In the genomic region with DNA sequence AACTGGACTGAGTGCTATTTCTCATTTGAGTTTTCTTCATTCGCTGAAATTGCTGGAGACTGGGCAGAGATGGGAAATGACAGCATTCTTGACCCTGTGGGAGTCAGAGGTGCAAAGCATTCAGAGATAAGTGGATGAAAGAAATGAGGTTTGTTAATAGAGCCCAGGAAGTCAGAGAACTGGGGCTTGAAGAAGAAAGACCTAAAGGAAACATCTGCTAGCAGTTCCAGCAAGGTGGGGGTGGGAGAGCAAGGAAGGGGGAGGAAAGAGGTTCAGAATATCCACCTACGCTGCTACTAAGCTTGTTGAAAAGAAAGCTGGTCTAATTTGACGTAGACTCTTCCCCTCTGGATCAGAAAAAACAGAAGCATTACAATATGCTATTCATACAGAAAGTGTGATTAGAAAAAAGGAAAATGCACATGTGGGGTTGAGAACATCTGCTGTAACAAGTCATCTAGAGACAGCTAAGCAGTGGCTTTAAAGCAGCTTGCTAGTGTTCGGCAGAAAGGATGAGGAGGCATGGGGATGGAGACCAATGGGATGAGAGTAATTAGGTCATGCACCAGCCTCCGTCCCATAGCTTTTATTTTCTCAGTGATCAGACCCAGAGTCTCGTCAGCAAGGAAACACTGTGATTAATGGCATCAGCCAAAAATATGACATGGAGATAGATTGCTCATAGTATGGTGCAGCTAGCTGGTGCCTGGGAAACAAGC, we compare ENCODE assay signal across 8 cellular contexts. TPM values are rescaled to one million over a fixed set of nuclear protein-coding genes. Genes with fewer than 3 reads are reported as not detected.
DNase-seq lines count a peak whose midpoint lies in the region; ATAC-seq and TF ChIP-seq lines count a peak whose summit lies in the region.

No MANE protein-coding gene starts in this region.

- no peak for TF ChIP-seq CTCF in epithelial cell of esophagus (IDR thresholded peaks at IDR 0.05; ENCODE audit: insufficient read depth, low read depth, low read length, missing control alignments)
- no peak for TF ChIP-seq CTCF in transverse colon (IDR thresholded peaks at IDR 0.05)

- no peaks in the 10 kb centered on the region for H3K27me3 ChIP-seq in transverse colon

- DNase-seq in NCI-H2227 (lab: John Stamatoyannopoulos, UW; ENCODE audit: unreplicated experiment) (peak; percentile 73), epithelial cell of esophagus (ENCODE audit: low read depth) (peak; percentile 4), transverse colon (no peak), SHP77 treated with DMSO at 0.1 percent for 48 hours (lab: John Stamatoyannopoulos, UW) (no peak), NCI-H748 (lab: John Stamatoyannopoulos, UW; ENCODE audit: unreplicated experiment) (no peak)
- DNase-seq in stimulated activated effector memory CD8-positive, alpha-beta T cell treated with anti-CD3 and anti-CD28 coated beads, Interleukin-12 subunit alpha, Interleukin-12 subunit beta, amount 100 ng/mL, for 72 hours (ENCODE audit: low spot score in 2 of 2) = peak in 1 of 2 donors; percentile 79

- H3K27ac Mint-ChIP-seq in stimulated activated effector memory CD8-positive, alpha-beta T cell treated with anti-CD3 and anti-CD28 coated beads, Interleukin-12 subunit alpha, Interleukin-12 subunit beta, amount 100 ng/mL, for 72 hours = peak overlapping the region; percentile 75

- no peaks in the 10 kb centered on the region for H3K9me3 ChIP-seq in transverse colon

- 69 to 81% methylated on average over 6 of the region's 6 CpGs for WGBS in transverse colon (ENCODE audit: low coverage in 1 of 2), 2 donors

- peaks cover 0 to 7% (median under 1%) of the 10 kb centered on the region in 4 donors for H3K36me3 ChIP-seq in transverse colon

- TF ChIP-seq EP300 in transverse colon (IDR thresholded peaks at IDR 0.05; ENCODE audit: low read depth) = no peak

- intact Hi-C loops in transverse colon (cut with DNase I; ENCODE audit: low total_unique reads) = no loop called here

- H3K4me1 ChIP-seq in transverse colon = peaks cover 0 to 20% (median 0%) of the 10 kb centered on the region in 4 donors

- H3K36me3 Mint-ChIP-seq in stimulated activated effector memory CD8-positive, alpha-beta T cell treated with anti-CD3 and anti-CD28 coated beads, Interleukin-12 subunit alpha, Interleukin-12 subunit beta, amount 100 ng/mL, for 72 hours = peaks cover 53% of the 10 kb centered on the region

- H3K4me3 ChIP-seq in epithelial cell of esophagus (ENCODE audit: low read length) = no peak overlapping the region
- H3K4me3 ChIP-seq in transverse colon = no peak overlapping the region

- H3K9me3 Mint-ChIP-seq in stimulated activated effector memory CD8-positive, alpha-beta T cell treated with anti-CD3 and anti-CD28 coated beads, Interleukin-12 subunit alpha, Interleukin-12 subunit beta, amount 100 ng/mL, for 72 hours = no peaks in the 10 kb centered on the region

- peak overlapping the region; percentile 47 for H3K4me3 Mint-ChIP-seq in stimulated activated effector memory CD8-positive, alpha-beta T cell treated with anti-CD3 and anti-CD28 coated beads, Interleukin-12 subunit alpha, Interleukin-12 subunit beta, amount 100 ng/mL, for 72 hours

- peaks cover 49% of the 10 kb centered on the region for H3K4me1 Mint-ChIP-seq in stimulated activated effector memory CD8-positive, alpha-beta T cell treated with anti-CD3 and anti-CD28 coated beads, Interleukin-12 subunit alpha, Interleukin-12 subunit beta, amount 100 ng/mL, for 72 hours

- ATAC-seq in GM18499 (IDR thresholded peaks at IDR 0.05; ENCODE audit: insufficient read depth, unreplicated experiment) (peak; percentile 51), GM21825 (IDR thresholded peaks at IDR 0.05; ENCODE audit: unreplicated experiment) (peak; percentile 53)
- ATAC-seq in stimulated activated effector memory CD8-positive, alpha-beta T cell treated with anti-CD3 and anti-CD28 coated beads, Interleukin-12 subunit alpha, Interleukin-12 subunit beta, amount 100 ng/mL, for 72 hours = peak; percentile 92

- H3K27ac ChIP-seq in transverse colon = no peak overlapping the region

- TF ChIP-seq POLR2A in transverse colon (IDR thresholded peaks at IDR 0.05) = no peak

- in situ Hi-C loops in transverse colon (cut with MboI; ENCODE audit: low pct_ligation_motif_present in 1 of 4, low pct_unique_long_range_greater_than_20kb in 1 of 4, low sequenced_read_pairs in 3 of 4) = loop anchor here in 1 of 4 donors (25.0 kb wide), 1 partner anchor 291 kb away; no protein-coding TSS in a partner anchor

RNA-seq across cellular contexts. Expression of a gene that starts 29.7 kb away (rescaled TPM):
- 10 to 100 TPM; 34.3 to 63.9 (median 38.4) TPM for total RNA-seq in transverse colon

Comparison
In these comparisons a context has a peak if more than half of its experiments do, and no peak if none do; other contexts are left out.
1. DNase-seq: peak in NCI-H2227 (single experiment) and epithelial cell of esophagus (single experiment); none in transverse colon (single experiment), SHP77 treated with DMSO at 0.1 percent for 48 hours (single experiment) and NCI-H748 (single experiment).
2. Peak in every context shown above with its lines, with median percentiles within 50 percentile points of each other: ATAC-seq.